ENCODE assay signal across 16 cellular contexts in genomic region chr4:6591305-6591704, GRCh38.
A peak's percentile ranks its signal among the peaks of the same experiment; 100 is the strongest.
DNase-seq lines count a peak whose midpoint lies in the region; ATAC-seq and FAIRE-seq lines count a peak whose summit lies in the region.
"Had no signal": no experiment of that assay in that cellular context is flagged by ENCODE, and none has a peak within 500 bp of the region (broad histone marks: within the 10 kb centered on the region; RNA-seq: fewer than 3 reads in every experiment).

No MANE protein-coding gene starts in this region.

- peak overlapping the region; percentile 83 for H3K27ac Mint-ChIP-seq in memory B cell

- ATAC-seq in HG02571 (IDR thresholded peaks at IDR 0.05; ENCODE audit: unreplicated experiment) (peak; percentile 82), memory B cell (ENCODE audit: low read depth) (peak; percentile 93)
- ATAC-seq: A549, mucosa of descending colon had no signal

- FAIRE-seq in urothelium cell line (lab: Jason Lieb, UNC) = no peak
- FAIRE-seq: A549 had no signal

- DNase-seq in NCI-H1417 (lab: John Stamatoyannopoulos, UW) (peak; percentile 38 to 68 (median 57)), NCI-H1417 treated with DMSO at 0.1 percent for 48 hours (lab: John Stamatoyannopoulos, UW) (no peak), NCI-H187 treated with DMSO at 0.1 percent for 48 hours (lab: John Stamatoyannopoulos, UW) (peak; percentile 24), memory B cell (ENCODE audit: low spot score in 2 of 2) (peak; percentile 50 to 52), urothelium cell line (ENCODE audit: low spot score) (no peak), GOT3 (lab: John Stamatoyannopoulos, UW) (no peak), NCI-H446 (lab: John Stamatoyannopoulos, UW) (no peak)
- DNase-seq: activated CD4-positive, alpha-beta T cell treated with anti-CD3 and anti-CD28 coated beads, Interleukin-2, amount 50 U/mL, for 1 hour; activated naive CD4-positive, alpha-beta T cell; esophagus squamous epithelium; GM23248; mucosa of descending colon; sigmoid colon; thyroid gland had no signal

- peaks cover 21% of the 10 kb centered on the region for H3K36me3 Mint-ChIP-seq in memory B cell

- peak overlapping the region; percentile 22 for H3K4me3 Mint-ChIP-seq in memory B cell

- H3K27me3 Mint-ChIP-seq in memory B cell = no peaks in the 10 kb centered on the region

- H3K4me1 Mint-ChIP-seq in memory B cell = peaks cover 13% of the 10 kb centered on the region

- H3K9me3 Mint-ChIP-seq in memory B cell = no peaks in the 10 kb centered on the region

Comparison
In these comparisons a context has a peak if more than half of its experiments do, and no peak if none do; other contexts are left out.
1. DNase-seq: peak in NCI-H1417 (3 of 3), NCI-H187 treated with DMSO at 0.1 percent for 48 hours (single experiment) and memory B cell (2 of 2); none in NCI-H1417 treated with DMSO at 0.1 percent for 48 hours (single experiment), urothelium cell line (single experiment), GOT3 (single experiment) and NCI-H446 (0 of 2).